In the genomic region with DNA sequence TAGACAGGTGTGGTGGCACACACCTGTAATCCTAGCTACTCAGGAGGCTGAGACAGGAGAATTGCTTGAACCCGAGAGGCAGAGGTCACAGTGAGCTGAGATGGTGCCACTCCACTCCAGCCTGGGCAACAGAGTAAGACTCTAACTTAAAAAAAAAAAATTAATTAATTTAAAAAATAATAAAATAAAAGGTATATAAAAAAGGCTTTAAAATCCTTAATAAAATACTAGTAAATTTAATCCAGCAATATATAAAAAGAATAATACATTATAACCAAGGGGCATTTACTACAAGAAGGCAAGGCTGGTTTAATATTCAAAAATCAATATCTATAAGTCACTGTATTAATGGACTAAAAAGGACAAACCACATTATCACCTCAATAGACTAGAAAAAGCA, we compare ENCODE assay signal across 27 cellular contexts.
"Had no signal": no experiment of that assay in that cellular context is flagged by ENCODE, and none has a peak within 500 bp of the region (broad histone marks: within the 10 kb centered on the region; RNA-seq: fewer than 3 reads in every experiment).

No MANE protein-coding gene starts in this region.

- H3K27ac ChIP-seq: HL-60, SJSA1, SK-N-MC had no signal

- H3K9me3 ChIP-seq: MG63, SJSA1 had no signal

- H3K4me3 ChIP-seq: MG63, SJSA1, SK-N-MC had no signal

- H3K9me3 Mint-ChIP-seq: IgD-negative memory B cell had no signal

- DNase-seq: Karpas-422, KG1, MG63, NCI-H1092, NCI-H1105 treated with DMSO at 0.1 percent for 48 hours, NCI-H1417 treated with DMSO at 0.1 percent for 48 hours, NCI-H146, NCI-H1694 treated with DMSO at 0.1 percent for 48 hours, NCI-H1930, NCI-H2081, NCI-H2107, NCI-H226, NCI-H446, NCI-H510A, NCI-H524 treated with DMSO at 0.1 percent for 48 hours, NCI-H69, NCI-H774, Right ventricle myocardium superior, RPMI8226, SIG-M5, SW 1271 had no signal

- FAIRE-seq: HTR-8/SVneo, RCC 7860 had no signal

- H3K27me3 ChIP-seq: MG63, SJSA1 had no signal

- H3K36me3 ChIP-seq: MG63 had no signal

- H3K4me1 ChIP-seq: SJSA1 had no signal

- H3K27me3 Mint-ChIP-seq: IgD-negative memory B cell had no signal

- H3K4me3 Mint-ChIP-seq: IgD-negative memory B cell had no signal
